In genomic region chr16:9112166-9112843, GRCh38 we compare ENCODE assay signal across 3 cellular contexts.
A peak's percentile ranks its signal among the peaks of the same experiment; 100 is the strongest.
TF ChIP-seq lines count a peak whose summit lies in the region.

No MANE protein-coding gene starts in this region.

TF ChIP-seq in SK-N-SH, 30 proteins besides CTCF, POLR2A, EP300 and RAD21 (continued from another document and continues in another):
- TF ChIP-seq YY1 (IDR thresholded peaks at IDR 0.05; ENCODE audit: low read depth) (no peak), RCOR1 (IDR thresholded peaks at IDR 0.05; ENCODE audit: low read length) (no peak), FOSL2 (IDR thresholded peaks at IDR 0.05; ENCODE audit: borderline replicate concordance, low read depth) (no peak), NFIC (IDR thresholded peaks at IDR 0.05; ENCODE audit: borderline replicate concordance) (no peak), SMC3 (IDR thresholded peaks at IDR 0.05; ENCODE audit: low read depth, low read length) (no peak), FOXM1 (IDR thresholded peaks at IDR 0.05; ENCODE audit: low read depth) (no peak), JUND (IDR thresholded peaks at IDR 0.05) (no peak), RXRA (IDR thresholded peaks at IDR 0.05; ENCODE audit: borderline replicate concordance, low read depth) (no peak), MEF2A (IDR thresholded peaks at IDR 0.05; ENCODE audit: borderline replicate concordance, low read depth) (no peak)
- TF ChIP-seq, protein P1, sequence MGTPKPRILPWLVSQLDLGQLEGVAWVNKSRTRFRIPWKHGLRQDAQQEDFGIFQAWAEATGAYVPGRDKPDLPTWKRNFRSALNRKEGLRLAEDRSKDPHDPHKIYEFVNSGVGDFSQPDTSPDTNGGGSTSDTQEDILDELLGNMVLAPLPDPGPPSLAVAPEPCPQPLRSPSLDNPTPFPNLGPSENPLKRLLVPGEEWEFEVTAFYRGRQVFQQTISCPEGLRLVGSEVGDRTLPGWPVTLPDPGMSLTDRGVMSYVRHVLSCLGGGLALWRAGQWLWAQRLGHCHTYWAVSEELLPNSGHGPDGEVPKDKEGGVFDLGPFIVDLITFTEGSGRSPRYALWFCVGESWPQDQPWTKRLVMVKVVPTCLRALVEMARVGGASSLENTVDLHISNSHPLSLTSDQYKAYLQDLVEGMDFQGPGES (IDR thresholded peaks at IDR 0.05; ENCODE audit: low read depth, low read length) = no peak
- TF ChIP-seq, protein P2, sequence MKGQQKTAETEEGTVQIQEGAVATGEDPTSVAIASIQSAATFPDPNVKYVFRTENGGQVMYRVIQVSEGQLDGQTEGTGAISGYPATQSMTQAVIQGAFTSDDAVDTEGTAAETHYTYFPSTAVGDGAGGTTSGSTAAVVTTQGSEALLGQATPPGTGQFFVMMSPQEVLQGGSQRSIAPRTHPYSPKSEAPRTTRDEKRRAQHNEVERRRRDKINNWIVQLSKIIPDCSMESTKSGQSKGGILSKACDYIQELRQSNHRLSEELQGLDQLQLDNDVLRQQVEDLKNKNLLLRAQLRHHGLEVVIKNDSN (IDR thresholded peaks at IDR 0.05; ENCODE audit: borderline replicate concordance, low read depth) = no peak
- TF ChIP-seq, protein P3, sequence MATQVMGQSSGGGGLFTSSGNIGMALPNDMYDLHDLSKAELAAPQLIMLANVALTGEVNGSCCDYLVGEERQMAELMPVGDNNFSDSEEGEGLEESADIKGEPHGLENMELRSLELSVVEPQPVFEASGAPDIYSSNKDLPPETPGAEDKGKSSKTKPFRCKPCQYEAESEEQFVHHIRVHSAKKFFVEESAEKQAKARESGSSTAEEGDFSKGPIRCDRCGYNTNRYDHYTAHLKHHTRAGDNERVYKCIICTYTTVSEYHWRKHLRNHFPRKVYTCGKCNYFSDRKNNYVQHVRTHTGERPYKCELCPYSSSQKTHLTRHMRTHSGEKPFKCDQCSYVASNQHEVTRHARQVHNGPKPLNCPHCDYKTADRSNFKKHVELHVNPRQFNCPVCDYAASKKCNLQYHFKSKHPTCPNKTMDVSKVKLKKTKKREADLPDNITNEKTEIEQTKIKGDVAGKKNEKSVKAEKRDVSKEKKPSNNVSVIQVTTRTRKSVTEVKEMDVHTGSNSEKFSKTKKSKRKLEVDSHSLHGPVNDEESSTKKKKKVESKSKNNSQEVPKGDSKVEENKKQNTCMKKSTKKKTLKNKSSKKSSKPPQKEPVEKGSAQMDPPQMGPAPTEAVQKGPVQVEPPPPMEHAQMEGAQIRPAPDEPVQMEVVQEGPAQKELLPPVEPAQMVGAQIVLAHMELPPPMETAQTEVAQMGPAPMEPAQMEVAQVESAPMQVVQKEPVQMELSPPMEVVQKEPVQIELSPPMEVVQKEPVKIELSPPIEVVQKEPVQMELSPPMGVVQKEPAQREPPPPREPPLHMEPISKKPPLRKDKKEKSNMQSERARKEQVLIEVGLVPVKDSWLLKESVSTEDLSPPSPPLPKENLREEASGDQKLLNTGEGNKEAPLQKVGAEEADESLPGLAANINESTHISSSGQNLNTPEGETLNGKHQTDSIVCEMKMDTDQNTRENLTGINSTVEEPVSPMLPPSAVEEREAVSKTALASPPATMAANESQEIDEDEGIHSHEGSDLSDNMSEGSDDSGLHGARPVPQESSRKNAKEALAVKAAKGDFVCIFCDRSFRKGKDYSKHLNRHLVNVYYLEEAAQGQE (IDR thresholded peaks at IDR 0.05; ENCODE audit: low read depth, low read length) = no peak

TF ChIP-seq in SK-N-SH treated with all-trans-retinoic acid at 6 μM for 48 hours, 23 proteins besides CTCF, POLR2A, EP300 and RAD21 (continued from another document and continues in another):
- TF ChIP-seq CSRNP3 (CRISPR knock-in tag; IDR thresholded peaks at IDR 0.05) (no peak), SNAI2 (CRISPR knock-in tag; IDR thresholded peaks at IDR 0.05) (no peak), PATZ1 (CRISPR knock-in tag; IDR thresholded peaks at IDR 0.05; ENCODE audit: borderline replicate concordance) (no peak), ZFP30 (CRISPR knock-in tag; IDR thresholded peaks at IDR 0.05) (no peak), ZFP3 (CRISPR knock-in tag; IDR thresholded peaks at IDR 0.05) (no peak), TOX (CRISPR knock-in tag; IDR thresholded peaks at IDR 0.05; ENCODE audit: borderline replicate concordance) (no peak), BACH2 (CRISPR knock-in tag; IDR thresholded peaks at IDR 0.05; ENCODE audit: borderline replicate concordance) (no peak), ZNF565 (CRISPR knock-in tag; conservative IDR thresholded peaks at IDR 0.05; ENCODE audit: low read depth) (no peak), TCF4 (CRISPR knock-in tag; IDR thresholded peaks at IDR 0.05; ENCODE audit: borderline replicate concordance) (no peak), ISL1 (CRISPR knock-in tag; IDR thresholded peaks at IDR 0.05) (no peak), ARNTL (CRISPR knock-in tag; IDR thresholded peaks at IDR 0.05; ENCODE audit: borderline replicate concordance, low read depth) (no peak), RARB (CRISPR knock-in tag; IDR thresholded peaks at IDR 0.05) (no peak)
- TF ChIP-seq, protein P4, sequence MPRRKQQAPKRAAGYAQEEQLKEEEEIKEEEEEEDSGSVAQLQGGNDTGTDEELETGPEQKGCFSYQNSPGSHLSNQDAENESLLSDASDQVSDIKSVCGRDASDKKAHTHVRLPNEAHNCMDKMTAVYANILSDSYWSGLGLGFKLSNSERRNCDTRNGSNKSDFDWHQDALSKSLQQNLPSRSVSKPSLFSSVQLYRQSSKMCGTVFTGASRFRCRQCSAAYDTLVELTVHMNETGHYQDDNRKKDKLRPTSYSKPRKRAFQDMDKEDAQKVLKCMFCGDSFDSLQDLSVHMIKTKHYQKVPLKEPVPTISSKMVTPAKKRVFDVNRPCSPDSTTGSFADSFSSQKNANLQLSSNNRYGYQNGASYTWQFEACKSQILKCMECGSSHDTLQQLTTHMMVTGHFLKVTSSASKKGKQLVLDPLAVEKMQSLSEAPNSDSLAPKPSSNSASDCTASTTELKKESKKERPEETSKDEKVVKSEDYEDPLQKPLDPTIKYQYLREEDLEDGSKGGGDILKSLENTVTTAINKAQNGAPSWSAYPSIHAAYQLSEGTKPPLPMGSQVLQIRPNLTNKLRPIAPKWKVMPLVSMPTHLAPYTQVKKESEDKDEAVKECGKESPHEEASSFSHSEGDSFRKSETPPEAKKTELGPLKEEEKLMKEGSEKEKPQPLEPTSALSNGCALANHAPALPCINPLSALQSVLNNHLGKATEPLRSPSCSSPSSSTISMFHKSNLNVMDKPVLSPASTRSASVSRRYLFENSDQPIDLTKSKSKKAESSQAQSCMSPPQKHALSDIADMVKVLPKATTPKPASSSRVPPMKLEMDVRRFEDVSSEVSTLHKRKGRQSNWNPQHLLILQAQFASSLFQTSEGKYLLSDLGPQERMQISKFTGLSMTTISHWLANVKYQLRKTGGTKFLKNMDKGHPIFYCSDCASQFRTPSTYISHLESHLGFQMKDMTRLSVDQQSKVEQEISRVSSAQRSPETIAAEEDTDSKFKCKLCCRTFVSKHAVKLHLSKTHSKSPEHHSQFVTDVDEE (CRISPR knock-in tag; IDR thresholded peaks at IDR 0.05) = no peak

TF ChIP-seq in liver, 16 proteins besides CTCF, POLR2A, EP300 and RAD21 (continued from another document):
- TF ChIP-seq NR2F2 (IDR thresholded peaks at IDR 0.05) (no peak), HNF4G (IDR thresholded peaks at IDR 0.05) (peak; percentile 17), FOXA2 (IDR thresholded peaks at IDR 0.05) (no peak), EGR1 (IDR thresholded peaks at IDR 0.05; ENCODE audit: low read depth in 2 of 2) (no peak), TAF1 (conservative IDR thresholded peaks at IDR 0.05) (no peak), MAX (IDR thresholded peaks at IDR 0.05) (peak; percentile 66), RXRA (IDR thresholded peaks at IDR 0.05) (peak; percentile 69 to 81), GABPA (IDR thresholded peaks at IDR 0.05 in 1 of 2, conservative IDR thresholded peaks at IDR 0.05 in 1 of 2) (no peak)
- TF ChIP-seq, protein P3 (IDR thresholded peaks at IDR 0.05) = no peak
